12 cellular contexts compared by ENCODE assay signal in genomic region chr16:87046235-87046634, GRCh38.
DNase-seq lines count a peak whose midpoint lies in the region; ATAC-seq, FAIRE-seq and TF ChIP-seq lines count a peak whose summit lies in the region.
"Had no signal": no experiment of that assay in that cellular context is flagged by ENCODE, and none has a peak within 500 bp of the region (broad histone marks: within the 10 kb centered on the region; RNA-seq: fewer than 3 reads in every experiment).

No MANE protein-coding gene starts in this region.

- no peak overlapping the region for H3K14ac ChIP-seq in mesenchymal stem cell (ENCODE audit: low read length in 2 of 2)

- no peak for TF ChIP-seq CTCF in HepG2 (CRISPR knock-in tag; IDR thresholded peaks at IDR 0.05)
- no peak for TF ChIP-seq CTCF in right lobe of liver (IDR thresholded peaks at IDR 0.05)
- no peak for TF ChIP-seq CTCF in osteoblast (IDR thresholded peaks at IDR 0.05; ENCODE audit: extremely low read depth, low read depth, low read length)

- H3K18ac ChIP-seq in mesenchymal stem cell (ENCODE audit: low read depth in 1 of 2, low read length in 2 of 2), result no peak overlapping the region

- H3K4me2 ChIP-seq in HepG2 (ENCODE audit: low read depth, low read length), result no peak overlapping the region
- H3K4me2 ChIP-seq in mesenchymal stem cell (ENCODE audit: low read length, poor library complexity, severe bottlenecking), result no peak overlapping the region
- H3K4me2 ChIP-seq in osteoblast (ENCODE audit: insufficient read depth, low read length), result no peak overlapping the region

- no peak for TF ChIP-seq RAD21 in HepG2 (CRISPR knock-in tag; IDR thresholded peaks at IDR 0.05)

- H4K20me1 ChIP-seq in HepG2 (ENCODE audit: insufficient read depth, low read length) (no peaks in the 10 kb centered on the region), osteoblast (ENCODE audit: insufficient read depth, low read length) (no peaks in the 10 kb centered on the region)

- no peak overlapping the region for H2BK15ac ChIP-seq in mesenchymal stem cell (ENCODE audit: low read depth, poor library complexity, severe bottlenecking)

- H2AK5ac ChIP-seq in mesenchymal stem cell (ENCODE audit: low read length, severe bottlenecking), result peak overlapping the region; percentile 21

- no peaks in the 10 kb centered on the region for H3K36me3 ChIP-seq in HepG2 (replicated peaks in 1 of 2; ENCODE audit: control insufficient read depth in 1 of 2, insufficient read depth in 2 of 2, low read length in 2 of 2)
- no peaks in the 10 kb centered on the region for H3K36me3 ChIP-seq in right lobe of liver
- H3K36me3 ChIP-seq in mesenchymal stem cell (ENCODE audit: control insufficient read depth in 1 of 2, insufficient read depth in 2 of 2, low read depth in 1 of 2, low read length in 2 of 2), result no peaks in the 10 kb centered on the region
- H3K36me3 ChIP-seq in osteoblast (ENCODE audit: insufficient read depth, low read length), result no peaks in the 10 kb centered on the region
- H3K36me3 ChIP-seq: BLaER1 treated with 17β-estradiol and CSF1 and Interleukin-3, amounts not matched to agents 10 nM and 100 nM had no signal

- no peak for TF ChIP-seq POLR2A in HepG2 (IDR thresholded peaks at IDR 0.05; ENCODE audit: insufficient read depth in 1 of 2, low read depth in 2 of 2, low read length in 2 of 2)
- TF ChIP-seq POLR2A in right lobe of liver (IDR thresholded peaks at IDR 0.05), result no peak

- H3K79me2 ChIP-seq in HepG2 (ENCODE audit: insufficient read depth, low read length) (no peaks in the 10 kb centered on the region), osteoblast (ENCODE audit: insufficient read depth, low read length) (no peaks in the 10 kb centered on the region)

- in situ Hi-C loops in HepG2 (cut with HindIII; ENCODE audit: extremely low pct_ligation_motif_present, low pct_unique_long_range_greater_than_20kb), result no loop called here

- ATAC-seq in HepG2, result no peak
- no peak for ATAC-seq in right lobe of liver
- ATAC-seq: HCT116 had no signal

- H3K9me3 ChIP-seq in HepG2 (ENCODE audit: low read length) (no peaks in the 10 kb centered on the region), right lobe of liver (no peaks in the 10 kb centered on the region), mesenchymal stem cell (ENCODE audit: control insufficient read depth, low read length) (no peaks in the 10 kb centered on the region), osteoblast (ENCODE audit: low read depth, low read length) (no peaks in the 10 kb centered on the region)
- H3K9me3 ChIP-seq: BLaER1 treated with 17β-estradiol and CSF1 and Interleukin-3, amounts not matched to agents 10 nM and 100 nM had no signal

- intact Hi-C loops in HepG2 (cut with micrococcal nuclease; ENCODE audit: unreplicated experiment), result no loop called here
- intact Hi-C loops in right lobe of liver (cut with DNase I), result no loop called here

- H3K27me3 ChIP-seq in HepG2 (ENCODE audit: control insufficient read depth in 1 of 2, insufficient read depth in 2 of 2, low read length in 2 of 2) (peaks cover 17 to 69% of the 10 kb centered on the region in 2 experiments; a peak in 4 of 5 replicates), right lobe of liver (no peaks in the 10 kb centered on the region), mesenchymal stem cell (ENCODE audit: control insufficient read depth in 1 of 2, insufficient read depth in 1 of 2, low read length in 2 of 2) (peaks cover 0 to 91% of the 10 kb centered on the region in 2 experiments), osteoblast (ENCODE audit: insufficient read depth, low read length) (peaks cover 14% of the 10 kb centered on the region)

- no peak overlapping the region for H3K23ac ChIP-seq in mesenchymal stem cell (ENCODE audit: low read length in 2 of 2)

- TF ChIP-seq EP300 in HepG2 (IDR thresholded peaks at IDR 0.05; ENCODE audit: low read depth in 2 of 2, low read length in 2 of 2), result no peak
- no peak for TF ChIP-seq EP300 in HepG2 (CRISPR knock-in tag; IDR thresholded peaks at IDR 0.05; ENCODE audit: borderline replicate concordance)

- no peaks in the 10 kb centered on the region for H3K79me1 ChIP-seq in mesenchymal stem cell (replicated peaks; ENCODE audit: low read length, poor library complexity, severe bottlenecking)

- no peak overlapping the region for H4K8ac ChIP-seq in mesenchymal stem cell (ENCODE audit: low read length)

- H3K9ac ChIP-seq in HepG2 (ENCODE audit: insufficient read depth, low read depth, low read length) (no peak overlapping the region), mesenchymal stem cell (ENCODE audit: low read length) (no peak overlapping the region)

- H3K4ac ChIP-seq in mesenchymal stem cell (ENCODE audit: low read depth in 1 of 2, low read length in 2 of 2), result no peak overlapping the region

- CTCF ChIA-PET in HepG2 (lab: Yijun Ruan, JAX; ENCODE audit: low intra/inter-chr PET ratio, low total read pairs), result no interaction called here

- FAIRE-seq in HepG2 (lab: Jason Lieb, UNC), result no peak

- POLR2A ChIA-PET in HepG2 (lab: Yijun Ruan, JAX), result no interaction called here

- H2AFZ ChIP-seq in HepG2 (ENCODE audit: low read length), result no peak overlapping the region
- no peak overlapping the region for H2AFZ ChIP-seq in mesenchymal stem cell (ENCODE audit: low read depth, low read length)
- no peak overlapping the region for H2AFZ ChIP-seq in osteoblast (ENCODE audit: low read length)

- H2BK5ac ChIP-seq in mesenchymal stem cell (ENCODE audit: low read depth, low read length, poor library complexity, severe bottlenecking), result no peak overlapping the region

- H3K4me1 ChIP-seq in HepG2 (ENCODE audit: insufficient read depth, low read length) (no peaks in the 10 kb centered on the region), right lobe of liver (no peaks in the 10 kb centered on the region), mesenchymal stem cell (ENCODE audit: control insufficient read depth, insufficient read depth, low read depth, low read length) (peaks cover 15% of the 10 kb centered on the region), osteoblast (ENCODE audit: insufficient read depth, low read length) (peaks cover 4% of the 10 kb centered on the region)

- 45% methylated on average over 9 of the region's 9 CpGs for WGBS in HepG2 (ENCODE audit: low lambda C conversion rate)
- WGBS in right lobe of liver (ENCODE audit: insufficient coverage, low coverage, low lambda C conversion rate, missing lambda C conversion rate), result no CpG with 5 or more reads among the region's 9 CpGs
- WGBS in mesenchymal stem cell, result 90% methylated on average over 9 of the region's 9 CpGs

- H2BK12ac ChIP-seq in mesenchymal stem cell (ENCODE audit: low read length in 2 of 2), result no peak overlapping the region

- BruUV-seq in HepG2 (replicated peaks; lab: Mats Ljungman, UMichigan), result no TSS peak

- no peak overlapping the region for H2BK120ac ChIP-seq in mesenchymal stem cell (ENCODE audit: low read depth, low read length)

- H3K27ac ChIP-seq in HepG2 (ENCODE audit: extremely low read length, insufficient read depth, low read length) (no peak overlapping the region), right lobe of liver (no peak overlapping the region), mesenchymal stem cell (ENCODE audit: low read length, poor library complexity, severe bottlenecking) (no peak overlapping the region), osteoblast (ENCODE audit: low read depth, low read length) (no peak overlapping the region)
- H3K27ac ChIP-seq: BLaER1 treated with 17β-estradiol and CSF1 and Interleukin-3, amounts not matched to agents 10 nM and 100 nM had no signal

- H3K4me3 ChIP-seq in HepG2 (replicated peaks in 1 of 3; ENCODE audit: insufficient read depth in 1 of 3, low read depth in 2 of 3, low read length in 3 of 3) (no peak overlapping the region), right lobe of liver (no peak overlapping the region), mesenchymal stem cell (ENCODE audit: insufficient read depth in 1 of 2, low read depth in 1 of 2, low read length in 2 of 2) (no peak overlapping the region), osteoblast (ENCODE audit: insufficient read depth, low read length) (no peak overlapping the region)
- H3K4me3 ChIP-seq: BLaER1 treated with 17β-estradiol and CSF1 and Interleukin-3, amounts not matched to agents 10 nM and 100 nM had no signal

- no peak overlapping the region for H4K91ac ChIP-seq in mesenchymal stem cell (ENCODE audit: low read length)

- DNase-seq in HepG2 (ENCODE audit: low spot score) (no peak), right lobe of liver (no peak), mesenchymal stem cell (no peak), osteoblast (ENCODE audit: insufficient read length, low spot score, missing footprints) (peak; percentile 66), DMS 273 treated with DMSO at 0.1 percent for 48 hours (lab: John Stamatoyannopoulos, UW) (no peak), epidermal melanocyte (ENCODE audit: insufficient read length, low spot score) (no peak), kidney tubule cell (ENCODE audit: low spot score) (no peak)
- DNase-seq: 8988T; AML-193; CD4-positive, CD25-positive, alpha-beta regulatory T cell had no signal

TF ChIP-seq in HepG2, 621 proteins besides CTCF, POLR2A, EP300 and RAD21:
- TF ChIP-seq ZBTB38 (CRISPR knock-in tag; IDR thresholded peaks at IDR 0.05), result no peak
- TF ChIP-seq ZNF629 (CRISPR knock-in tag; conservative IDR thresholded peaks at IDR 0.05), result peak; percentile 71
- TF ChIP-seq KMT2A (CRISPR knock-in tag; IDR thresholded peaks at IDR 0.05), result no peak
- TF ChIP-seq IRF1 (CRISPR knock-in tag; IDR thresholded peaks at IDR 0.05; ENCODE audit: low read depth), result no peak
TF ChIP-seq in HepG2: peak in this region for 1.
